Comparison of ENCODE assay signal across 17 cellular contexts in the genomic region with DNA sequence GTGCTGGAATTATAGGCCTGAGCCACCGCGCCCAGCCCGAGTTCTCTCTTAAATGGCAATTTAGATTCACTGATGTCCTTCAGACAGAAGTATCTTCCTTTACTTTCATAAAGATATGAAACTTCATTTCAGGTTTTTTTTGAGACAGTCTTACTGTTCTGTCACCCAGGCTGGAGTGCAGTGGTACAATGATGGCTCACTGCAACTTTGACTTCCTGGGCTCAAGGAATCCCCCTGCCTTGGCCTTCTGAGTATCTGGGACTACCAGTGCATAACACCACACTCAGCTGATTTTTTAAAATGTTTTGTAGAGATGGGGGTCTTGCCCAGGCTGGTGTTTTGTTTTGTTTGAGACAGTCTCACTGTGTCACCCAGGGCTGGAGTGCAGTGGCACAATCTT.
"Had no signal": no experiment of that assay in that cellular context is flagged by ENCODE, and none has a peak within 500 bp of the region (broad histone marks: within the 10 kb centered on the region; RNA-seq: fewer than 3 reads in every experiment).

No MANE protein-coding gene starts in this region.

- H3K9me3 Mint-ChIP-seq: activated B cell treated with CpG ODN at 0.5 μM for 24 hours; activated CD4-positive, alpha-beta T cell treated with anti-CD3 and anti-CD28 coated beads, Interleukin-2, amount 10 ng/mL, durations not matched to agents 7 days and 5 days; natural killer cell treated with Interleukin-12 subunit alpha and Interleukin-12 subunit beta and Interleukin-15 and Interleukin-18, amount 100 ng/mL, for 72 hours; stimulated activated naive CD8-positive, alpha-beta T cell treated with anti-CD3 and anti-CD28 coated beads, Interleukin-15, Interleukin-2, amounts not matched to agents 100 ng/mL and 50 ng/mL, for 24 hours had no signal

- H3K27ac Mint-ChIP-seq: activated B cell treated with CpG ODN at 0.5 μM for 24 hours; activated CD4-positive, alpha-beta T cell treated with anti-CD3 and anti-CD28 coated beads, Interleukin-2, amount 10 ng/mL, durations not matched to agents 7 days and 5 days; activated CD8-positive, alpha-beta memory T cell treated with anti-CD3 and anti-CD28 coated beads, Interleukin-2, amount 10 ng/mL, durations not matched to agents 7 days and 5 days; natural killer cell treated with Interleukin-12 subunit alpha and Interleukin-12 subunit beta and Interleukin-15 and Interleukin-18, amount 100 ng/mL, for 72 hours; stimulated activated naive CD8-positive, alpha-beta T cell treated with anti-CD3 and anti-CD28 coated beads, Interleukin-15, Interleukin-2, amounts not matched to agents 100 ng/mL and 50 ng/mL, for 24 hours; T-helper 17 cell had no signal

- ATAC-seq: activated CD8-positive, alpha-beta memory T cell treated with anti-CD3 and anti-CD28 coated beads, Interleukin-2, amount 10 ng/mL, durations not matched to agents 7 days and 5 days; foreskin keratinocyte; heart left ventricle; left colon; T-helper 17 cell had no signal

- H3K4me3 Mint-ChIP-seq: activated B cell treated with CpG ODN at 0.5 μM for 24 hours; activated CD4-positive, alpha-beta T cell treated with anti-CD3 and anti-CD28 coated beads, Interleukin-2, amount 10 ng/mL, durations not matched to agents 7 days and 5 days; activated CD8-positive, alpha-beta memory T cell treated with anti-CD3 and anti-CD28 coated beads, Interleukin-2, amount 10 ng/mL, durations not matched to agents 7 days and 5 days; natural killer cell treated with Interleukin-12 subunit alpha and Interleukin-12 subunit beta and Interleukin-15 and Interleukin-18, amount 100 ng/mL, for 72 hours; stimulated activated naive CD8-positive, alpha-beta T cell treated with anti-CD3 and anti-CD28 coated beads, Interleukin-15, Interleukin-2, amounts not matched to agents 100 ng/mL and 50 ng/mL, for 24 hours; T-helper 17 cell had no signal

- H3K27me3 ChIP-seq: cardiac muscle cell, foreskin keratinocyte, heart left ventricle, sigmoid colon, testis had no signal

- H3K4me1 Mint-ChIP-seq: activated B cell treated with CpG ODN at 0.5 μM for 24 hours had no signal

- H3K9me3 ChIP-seq: heart left ventricle, prostate gland, sigmoid colon, testis had no signal

- DNase-seq: activated B cell treated with CpG ODN at 0.5 μM for 24 hours; activated CD4-positive, alpha-beta T cell treated with anti-CD3 and anti-CD28 coated beads, Interleukin-2, amount 10 ng/mL, durations not matched to agents 7 days and 5 days; activated CD8-positive, alpha-beta memory T cell treated with anti-CD3 and anti-CD28 coated beads, Interleukin-2, amount 10 ng/mL, durations not matched to agents 7 days and 5 days; activated gamma-delta T cell treated with Interleukin-2 at 50 U/mL for 16 hours; effector CD4-positive, alpha-beta T cell; foreskin keratinocyte; heart left ventricle; left colon; nucleus accumbens; sigmoid colon; stimulated activated CD4-positive, alpha-beta T cell treated with anti-CD3 and anti-CD28 coated beads, Interleukin-2, amount 100 ng/mL, for 24 hours; T-helper 17 cell; testis had no signal

- H3K27me3 Mint-ChIP-seq: activated B cell treated with CpG ODN at 0.5 μM for 24 hours; activated CD4-positive, alpha-beta T cell treated with anti-CD3 and anti-CD28 coated beads, Interleukin-2, amount 10 ng/mL, durations not matched to agents 7 days and 5 days; activated CD8-positive, alpha-beta memory T cell treated with anti-CD3 and anti-CD28 coated beads, Interleukin-2, amount 10 ng/mL, durations not matched to agents 7 days and 5 days; natural killer cell treated with Interleukin-12 subunit alpha and Interleukin-12 subunit beta and Interleukin-15 and Interleukin-18, amount 100 ng/mL, for 72 hours; stimulated activated naive CD8-positive, alpha-beta T cell treated with anti-CD3 and anti-CD28 coated beads, Interleukin-15, Interleukin-2, amounts not matched to agents 100 ng/mL and 50 ng/mL, for 24 hours; T-helper 17 cell had no signal

- H3K4me3 ChIP-seq: cardiac muscle cell, heart left ventricle, prostate gland, sigmoid colon, testis had no signal

- H3K36me3 ChIP-seq: prostate gland had no signal

- H3K4me1 ChIP-seq: prostate gland, testis had no signal

- H3K27ac ChIP-seq: cardiac muscle cell, foreskin keratinocyte, heart left ventricle, prostate gland, sigmoid colon, testis had no signal
